Comparison of ENCODE assay signal across 1 cellular context in genomic region chr6:27688014-27688586, GRCh38.
TF ChIP-seq lines count a peak whose summit lies in the region.

No MANE protein-coding gene starts in this region.

TF ChIP-seq in IMR-90, 13 proteins besides CTCF, POLR2A, EP300 and RAD21 (continued from another document):
- TF ChIP-seq USF2 (IDR thresholded peaks at IDR 0.05; ENCODE audit: low read depth, low read length) (no peak), FOS (IDR thresholded peaks at IDR 0.05; ENCODE audit: low read depth, low read length) (peak; percentile 70; the same call in 1 of the 2 replicates), CEBPB (IDR thresholded peaks at IDR 0.05; ENCODE audit: low read depth, low read length) (no peak), RFX5 (IDR thresholded peaks at IDR 0.05; ENCODE audit: low read depth, low read length) (no peak), MXI1 (IDR thresholded peaks at IDR 0.05; ENCODE audit: borderline replicate concordance, low read depth, low read length) (no peak), BHLHE40 (IDR thresholded peaks at IDR 0.05; ENCODE audit: low read depth, low read length) (no peak), NFE2L2 (IDR thresholded peaks at IDR 0.05; ENCODE audit: low read depth, low read length) (0 out of 2 replicates have a peak, but pooled peaks have one; percentile 4), SMC3 (IDR thresholded peaks at IDR 0.05; ENCODE audit: low read depth, low read length) (no peak), CHD1 (IDR thresholded peaks at IDR 0.05; ENCODE audit: low read depth, low read length) (no peak; the same call in 1 of the 2 replicates), MAZ (IDR thresholded peaks at IDR 0.05; ENCODE audit: borderline replicate concordance, low read depth, low read length) (0 out of 2 replicates have a peak, but pooled peaks have one; percentile 10), RCOR1 (IDR thresholded peaks at IDR 0.05; ENCODE audit: insufficient replicate concordance, low read length) (no peak), ELK1 (IDR thresholded peaks at IDR 0.05; ENCODE audit: borderline replicate concordance, low read depth, low read length) (no peak)
TF ChIP-seq in IMR-90: peak in this region for 3.
